15 cellular contexts compared by ENCODE assay signal in genomic region chr1:1217621-1218523, GRCh38. TPM values are rescaled to one million over a fixed set of nuclear protein-coding genes. Genes with fewer than 3 reads are reported as not detected.
DNase-seq lines count a peak whose midpoint lies in the region; ATAC-seq, FAIRE-seq and TF ChIP-seq lines count a peak whose summit lies in the region.
"Had no signal": no experiment of that assay in that cellular context is flagged by ENCODE, and none has a peak within 500 bp of the region (broad histone marks: within the 10 kb centered on the region; RNA-seq: fewer than 3 reads in every experiment).

No MANE protein-coding gene starts in this region.

- no peak overlapping the region for H2BK15ac ChIP-seq in mesendoderm (replicated peaks; ENCODE audit: low read depth)

- H3K4me2 ChIP-seq in K562 (ENCODE audit: insufficient read depth, low read length): no peak overlapping the region
- H3K4me2 ChIP-seq in mesendoderm (ENCODE audit: low read length): no peak overlapping the region
- H3K4me2 ChIP-seq: A549 had no signal

- H3K18ac ChIP-seq in mesendoderm (ENCODE audit: low read length): no peak overlapping the region

- CTCF ChIA-PET in K562 (lab: Yijun Ruan, JAX; ENCODE audit: low intra/inter-chr PET ratio): no interaction called here

- no peak overlapping the region for H3K27ac ChIP-seq in K562 (ENCODE audit: extremely low read depth, low read depth, low read length)
- H3K27ac ChIP-seq in mesendoderm (ENCODE audit: low read depth, low read length): no peak overlapping the region
- H3K27ac ChIP-seq: A549, ovary had no signal

- H3K79me1 ChIP-seq in mesendoderm (ENCODE audit: low read length): no peaks in the 10 kb centered on the region

- no TSS peak for BruUV-seq in K562 (replicated peaks; lab: Mats Ljungman, UMichigan)

- H2AFZ ChIP-seq in K562 (ENCODE audit: low read depth, low read length): no peak overlapping the region

- H3K4me3 ChIP-seq in K562: no peak overlapping the region
- no peak overlapping the region for H3K4me3 ChIP-seq in mesendoderm (ENCODE audit: low read length)
- H3K4me3 ChIP-seq: A549, ovary had no signal

- 0 out of 3 replicates have a peak, but pooled peaks cover under 1% of the 10 kb centered on the region for H3K79me2 ChIP-seq in K562 (ENCODE audit: control insufficient read depth, insufficient read depth, low read length)
- no peaks in the 10 kb centered on the region for H3K79me2 ChIP-seq in mesendoderm (ENCODE audit: control insufficient read depth, insufficient read depth, low read length)

- no peaks in the 10 kb centered on the region for H3K27me3 ChIP-seq in K562 (ENCODE audit: control insufficient read depth in 2 of 2, insufficient read depth in 2 of 2, low read length in 2 of 2)
- H3K27me3 ChIP-seq in mesendoderm (ENCODE audit: insufficient read depth, low read length, poor library complexity): no peaks in the 10 kb centered on the region
- H3K27me3 ChIP-seq: ovary had no signal

- TF ChIP-seq RAD21 in K562 (CRISPR knock-in tag; conservative IDR thresholded peaks at IDR 0.05 in 1 of 2, IDR thresholded peaks at IDR 0.05 in 1 of 2): no peak

- TF ChIP-seq CTCF in K562 (IDR thresholded peaks at IDR 0.05 in 2 of 3, conservative IDR thresholded peaks at IDR 0.05 in 1 of 3; ENCODE audit: insufficient read depth in 2 of 3, low read depth in 1 of 3, low read length in 3 of 3): no peak

- H3K23ac ChIP-seq in mesendoderm (ENCODE audit: low read length): no peak overlapping the region

- H2BK5ac ChIP-seq in mesendoderm (ENCODE audit: low read length): no peak overlapping the region

- H4K5ac ChIP-seq in mesendoderm (ENCODE audit: low read length): no peak overlapping the region

- H3K9ac ChIP-seq in K562 (ENCODE audit: insufficient read depth in 1 of 2, low read depth in 2 of 2, low read length in 2 of 2): peak overlapping the region in 1 of 2 experiments; percentile 20; a peak in 1 of 4 replicates
- H3K9ac ChIP-seq in mesendoderm (ENCODE audit: low read length): no peak overlapping the region

- no peak overlapping the region for H2BK120ac ChIP-seq in mesendoderm (ENCODE audit: low read depth, low read length)

- peaks cover 72% of the 10 kb centered on the region; the same call in 2 of the 3 replicates for H3K36me3 ChIP-seq in K562 (ENCODE audit: control insufficient read depth, insufficient read depth, low read length)
- peaks cover 2% of the 10 kb centered on the region for H3K36me3 ChIP-seq in mesendoderm (ENCODE audit: control insufficient read depth, insufficient read depth, low read length)
- H3K36me3 ChIP-seq: ovary had no signal

- no peak for TF ChIP-seq POLR2A in K562 (conservative IDR thresholded peaks at IDR 0.05)

- H3K56ac ChIP-seq in mesendoderm (ENCODE audit: low read length): no peak overlapping the region

- in situ Hi-C loops in K562 (cut with MboI): no loop called here

- WGBS in K562 (ENCODE audit: insufficient coverage, low coverage, missing lambda C conversion rate): 96% methylated on average over 38 of the region's 52 CpGs
- no CpG with 5 or more reads among the region's 52 CpGs for WGBS in mesendoderm (ENCODE audit: extremely low coverage, insufficient coverage, low lambda C conversion rate)

- no peak overlapping the region for H2AK5ac ChIP-seq in mesendoderm (ENCODE audit: low read length)

- no peak overlapping the region for H3K4ac ChIP-seq in mesendoderm (ENCODE audit: low read depth, low read length)

- no peak for TF ChIP-seq EP300 in K562 (IDR thresholded peaks at IDR 0.05; ENCODE audit: low read length)

- H4K8ac ChIP-seq in mesendoderm (ENCODE audit: low read depth, low read length): no peak overlapping the region

- H4K20me1 ChIP-seq in K562 (replicated peaks; ENCODE audit: control insufficient read depth, insufficient read depth, low read length): peaks cover 2% of the 10 kb centered on the region; the same call in 1 of the 2 replicates

- DNase-seq in NCI-H2171 treated with DMSO at 0.1 percent for 48 hours (lab: John Stamatoyannopoulos, UW) (peak; percentile 40), NCI-H2171 (lab: John Stamatoyannopoulos, UW) (no peak), LoVo (ENCODE audit: low spot score) (peak; percentile 77), K562 (ENCODE audit: extremely low read depth in 1 of 4, low spot score in 3 of 4) (no peak), mesendoderm (peak; percentile 41), KG1 (lab: John Stamatoyannopoulos, UW) (no peak), AG08396 (ENCODE audit: low spot score) (no peak)
- DNase-seq: activated gamma-delta T cell treated with Interleukin-2 at 50 U/mL for 16 hours, GF-D8, H7, NCI-H1048, ovary had no signal

- H3K4me1 ChIP-seq in K562 (replicated peaks in 1 of 2; ENCODE audit: control insufficient read depth in 2 of 2, insufficient read depth in 2 of 2, low read length in 2 of 2) (peaks cover 0 to 74% of the 10 kb centered on the region in 2 experiments; a peak in 2 of 5 replicates), mesendoderm (ENCODE audit: control insufficient read depth, low read depth, low read length) (no peaks in the 10 kb centered on the region)
- H3K4me1 ChIP-seq: A549 had no signal

- no peak for ATAC-seq in K562
- ATAC-seq in HG03521 (IDR thresholded peaks at IDR 0.05; ENCODE audit: unreplicated experiment): no peak
- ATAC-seq: A549 had no signal

- no peak for FAIRE-seq in K562 (lab: Jason Lieb, UNC)
- FAIRE-seq: A549, islet of Langerhans had no signal

- intact Hi-C loops in K562 (cut with micrococcal nuclease): no loop called here

- no peaks in the 10 kb centered on the region for H3K9me3 ChIP-seq in K562 (replicated peaks; ENCODE audit: control insufficient read depth, insufficient read depth, low read depth, low read length)
- H3K9me3 ChIP-seq: A549, ovary had no signal

- POLR2A ChIA-PET in K562 (lab: Yijun Ruan, JAX): interaction anchor here (0.6 to 2.4 kb wide), 2 partner anchors 12 to 13 kb away, joined by 3 to 12 read pairs; partner anchors contain the start of genes B3GALT6 and SDF4

- H3K9me1 ChIP-seq in K562 (ENCODE audit: control insufficient read depth, insufficient read depth, low read length): no peaks in the 10 kb centered on the region

RNA-seq across cellular contexts. Expression of gene TNFRSF4, which starts 3.9 kb away (rescaled TPM):
- 0.44 TPM in 1 of 2 replicates, not detected in the other for total RNA-seq in K562 (2011; cell fraction: chromatin; rRNA removed; ENCODE audit: low replicate concordance)
- total RNA-seq in K562 (2011; cell fraction: nucleolus; rRNA removed): 0.66 and 1.7 TPM in 2 replicates
- total RNA-seq in K562 (2011; cell fraction: nucleoplasm; rRNA removed): not detected in 2 replicates
- total RNA-seq in K562 (2014; rRNA removed) (0.23 TPM in 1 of 2 replicates, not detected in the other), K562 (2014; rRNA removed; fragmentation: Illumina TruSeq; extraction: Trizol) (not detected in 2 replicates), K562 (2015; rRNA removed; fragmentation: Illumina TruSeq; extraction: Trizol) (0.07 TPM in 1 of 2 replicates, not detected in the other), K562 (2021) (0.44 and 0.47 TPM in 2 replicates)
- polyA plus RNA-seq in K562 (2011; rRNA removed) (0.08 TPM in 1 of 2 replicates, not detected in the other), K562 (2014; fragmentation: Illumina TruSeq; extraction: Trizol) (not detected in 2 replicates), K562 (2014; fragmentation: Nextera tagmentation; extraction: Ambion mirVana) (not detected), K562 (2014; rRNA removed) (0.16 TPM in 1 of 2 replicates, not detected in the other)
- polyA plus RNA-seq in K562 (2011; cell fraction: cytosol; rRNA removed): 0.19 and 0.39 TPM in 2 replicates
- 0.74 and 1.3 TPM in 2 replicates for polyA plus RNA-seq in K562 (2011; cell fraction: nucleus; rRNA removed)
- polyA plus RNA-seq in K562 (2012): 0.65 TPM in 1 of 2 replicates, not detected in the other
- not detected in 2 replicates for polyA minus RNA-seq in K562 (2011; rRNA and poly(A)+ RNA removed)
- not detected in 2 replicates for polyA minus RNA-seq in K562 (2011; cell fraction: cytosol; rRNA and poly(A)+ RNA removed)
- polyA minus RNA-seq in K562 (2011; cell fraction: nucleus; rRNA and poly(A)+ RNA removed): 0.22 and 0.27 TPM in 2 replicates
- 0.04 TPM for polyA plus RNA-seq in mesendoderm (2013, experiment 1 of 2)
- not detected for polyA plus RNA-seq in mesendoderm (2013, experiment 2 of 2)
- polyA plus RNA-seq: A549 had no signal

RNA-seq across cellular contexts. Expression of gene TNFRSF18, which starts 11.5 kb away (rescaled TPM):
- total RNA-seq in K562 (2011; cell fraction: chromatin; rRNA removed; ENCODE audit: low replicate concordance): not detected in 2 replicates
- 0.50 TPM in 1 of 2 replicates, not detected in the other for total RNA-seq in K562 (2011; cell fraction: nucleolus; rRNA removed)
- not detected in 2 replicates for total RNA-seq in K562 (2011; cell fraction: nucleoplasm; rRNA removed)
- total RNA-seq in K562 (2014; rRNA removed) (not detected in 2 replicates), K562 (2014; rRNA removed; fragmentation: Illumina TruSeq; extraction: Trizol) (not detected in 2 replicates), K562 (2015; rRNA removed; fragmentation: Illumina TruSeq; extraction: Trizol) (not detected in 2 replicates), K562 (2021) (0.27 TPM in 1 of 2 replicates, not detected in the other)
- polyA plus RNA-seq in K562 (2011; rRNA removed) (not detected in 2 replicates), K562 (2014; fragmentation: Illumina TruSeq; extraction: Trizol) (not detected in 2 replicates), K562 (2014; fragmentation: Nextera tagmentation; extraction: Ambion mirVana) (not detected), K562 (2014; rRNA removed) (0.24 TPM in 1 of 2 replicates, not detected in the other)
- polyA plus RNA-seq in K562 (2011; cell fraction: cytosol; rRNA removed): not detected in 2 replicates
- 0.25 and 0.26 TPM in 2 replicates for polyA plus RNA-seq in K562 (2011; cell fraction: nucleus; rRNA removed)
- polyA plus RNA-seq in K562 (2012): 0.19 TPM in 1 of 2 replicates, not detected in the other
- polyA minus RNA-seq in K562 (2011; rRNA and poly(A)+ RNA removed): not detected in 2 replicates
- not detected in 2 replicates for polyA minus RNA-seq in K562 (2011; cell fraction: cytosol; rRNA and poly(A)+ RNA removed)
- polyA minus RNA-seq in K562 (2011; cell fraction: nucleus; rRNA and poly(A)+ RNA removed): not detected in 2 replicates
- polyA plus RNA-seq in mesendoderm (2013, experiment 1 of 2): 0.15 TPM
- polyA plus RNA-seq in mesendoderm (2013, experiment 2 of 2): 0.08 TPM
- total RNA-seq: H7 had no signal
- polyA plus RNA-seq: A549 had no signal

RNA-seq across cellular contexts. Expression of gene SDF4, which starts 13.9 kb away (rescaled TPM):
- total RNA-seq in K562 (2011; cell fraction: chromatin; rRNA removed; ENCODE audit: low replicate concordance): 114 and 239 TPM in 2 replicates
- 360 and 385 TPM in 2 replicates for total RNA-seq in K562 (2011; cell fraction: nucleolus; rRNA removed)
- 146 and 213 TPM in 2 replicates for total RNA-seq in K562 (2011; cell fraction: nucleoplasm; rRNA removed)
- 82.6 and 118 TPM in 2 replicates for total RNA-seq in K562 (2014; rRNA removed)
- 18.1 and 30.3 TPM in 2 replicates for total RNA-seq in K562 (2014; rRNA removed; fragmentation: Illumina TruSeq; extraction: Trizol)
- total RNA-seq in K562 (2015; rRNA removed; fragmentation: Illumina TruSeq; extraction: Trizol): 62.2 and 65.2 TPM in 2 replicates
- total RNA-seq in K562 (2021): 152 and 160 TPM in 2 replicates
- 43.8 and 77.2 TPM in 2 replicates for polyA plus RNA-seq in K562 (2011; rRNA removed)
- 44.3 and 73.9 TPM in 2 replicates for polyA plus RNA-seq in K562 (2011; cell fraction: cytosol; rRNA removed)
- polyA plus RNA-seq in K562 (2011; cell fraction: nucleus; rRNA removed): 122 and 161 TPM in 2 replicates
- polyA plus RNA-seq in K562 (2012): 112 and 208 TPM in 2 replicates
- polyA plus RNA-seq in K562 (2014; fragmentation: Illumina TruSeq; extraction: Trizol): 66.0 and 88.1 TPM in 2 replicates
- polyA plus RNA-seq in K562 (2014; fragmentation: Nextera tagmentation; extraction: Ambion mirVana): 1 to 10 TPM in 1 of 2 experiments, under 1 TPM in 1; 0.35 to 4.9 TPM
- polyA plus RNA-seq in K562 (2014; rRNA removed): 93.4 and 101 TPM in 2 replicates
- 59.1 and 63.4 TPM in 2 replicates for polyA minus RNA-seq in K562 (2011; rRNA and poly(A)+ RNA removed)
- polyA minus RNA-seq in K562 (2011; cell fraction: cytosol; rRNA and poly(A)+ RNA removed): 37.0 and 61.3 TPM in 2 replicates
- polyA minus RNA-seq in K562 (2011; cell fraction: nucleus; rRNA and poly(A)+ RNA removed): 48.9 and 83.4 TPM in 2 replicates
- polyA plus RNA-seq in mesendoderm (2013, experiment 1 of 2): 63.5 TPM
- polyA plus RNA-seq in mesendoderm (2013, experiment 2 of 2): 65.5 TPM

RNA-seq across cellular contexts. Expression of gene B3GALT6, which starts 14.2 kb away (rescaled TPM):
- 17.5 and 35.5 TPM in 2 replicates for total RNA-seq in K562 (2011; cell fraction: chromatin; rRNA removed; ENCODE audit: low replicate concordance)
- 36.8 and 43.7 TPM in 2 replicates for total RNA-seq in K562 (2011; cell fraction: nucleolus; rRNA removed)
- total RNA-seq in K562 (2011; cell fraction: nucleoplasm; rRNA removed): 21.1 and 24.3 TPM in 2 replicates
- total RNA-seq in K562 (2014; rRNA removed) (29.8 and 33.0 TPM in 2 replicates), K562 (2014; rRNA removed; fragmentation: Illumina TruSeq; extraction: Trizol) (6.8 and 9.0 TPM in 2 replicates), K562 (2015; rRNA removed; fragmentation: Illumina TruSeq; extraction: Trizol) (12.8 and 13.9 TPM in 2 replicates), K562 (2021) (27.9 and 28.1 TPM in 2 replicates)
- polyA plus RNA-seq in K562 (2011; rRNA removed) (5.6 and 7.8 TPM in 2 replicates), K562 (2014; fragmentation: Illumina TruSeq; extraction: Trizol) (8.4 and 9.9 TPM in 2 replicates), K562 (2014; fragmentation: Nextera tagmentation; extraction: Ambion mirVana) (1 to 10 TPM in 1 of 2 experiments, under 1 TPM in 1; 0.68 to 1.0 TPM), K562 (2014; rRNA removed) (15.8 and 17.2 TPM in 2 replicates)
- polyA plus RNA-seq in K562 (2011; cell fraction: cytosol; rRNA removed): 10.2 and 34.2 TPM in 2 replicates
- polyA plus RNA-seq in K562 (2011; cell fraction: nucleus; rRNA removed): 7.7 and 12.7 TPM in 2 replicates
- 13.9 and 16.7 TPM in 2 replicates for polyA plus RNA-seq in K562 (2012)
- 6.9 and 10.1 TPM in 2 replicates for polyA minus RNA-seq in K562 (2011; rRNA and poly(A)+ RNA removed)
- polyA minus RNA-seq in K562 (2011; cell fraction: cytosol; rRNA and poly(A)+ RNA removed): 9.6 and 12.9 TPM in 2 replicates
- polyA minus RNA-seq in K562 (2011; cell fraction: nucleus; rRNA and poly(A)+ RNA removed): 23.0 and 24.2 TPM in 2 replicates
- polyA plus RNA-seq in mesendoderm (2013, experiment 1 of 2): 15.5 TPM
- polyA plus RNA-seq in mesendoderm (2013, experiment 2 of 2): 14.8 TPM

RNA-seq across cellular contexts. Expression of gene C1QTNF12, which starts 28.6 kb away (rescaled TPM):
- total RNA-seq in K562 (2011; cell fraction: chromatin; rRNA removed; ENCODE audit: low replicate concordance): 2.5 and 12.6 TPM in 2 replicates
- total RNA-seq in K562 (2011; cell fraction: nucleolus; rRNA removed): 9.5 and 10.8 TPM in 2 replicates
- 4.3 and 7.0 TPM in 2 replicates for total RNA-seq in K562 (2011; cell fraction: nucleoplasm; rRNA removed)
- total RNA-seq in K562 (2014; rRNA removed) (1.3 and 1.6 TPM in 2 replicates), K562 (2014; rRNA removed; fragmentation: Illumina TruSeq; extraction: Trizol) (not detected in 2 replicates), K562 (2015; rRNA removed; fragmentation: Illumina TruSeq; extraction: Trizol) (0.58 and 0.75 TPM in 2 replicates), K562 (2021) (2.2 and 3.7 TPM in 2 replicates)
- polyA plus RNA-seq in K562 (2011; rRNA removed) (0.43 and 1.1 TPM in 2 replicates), K562 (2014; fragmentation: Illumina TruSeq; extraction: Trizol) (1.1 TPM in 1 of 2 replicates, not detected in the other), K562 (2014; fragmentation: Nextera tagmentation; extraction: Ambion mirVana) (under 1 TPM in 1 of 2 experiments, not detected in 1; 0.11 TPM), K562 (2014; rRNA removed) (1.3 and 4.3 TPM in 2 replicates)
- 0.50 and 1.2 TPM in 2 replicates for polyA plus RNA-seq in K562 (2011; cell fraction: cytosol; rRNA removed)
- 18.7 and 21.7 TPM in 2 replicates for polyA plus RNA-seq in K562 (2011; cell fraction: nucleus; rRNA removed)
- polyA plus RNA-seq in K562 (2012): 1.6 and 4.8 TPM in 2 replicates
- not detected in 2 replicates for polyA minus RNA-seq in K562 (2011; rRNA and poly(A)+ RNA removed)
- not detected in 2 replicates for polyA minus RNA-seq in K562 (2011; cell fraction: cytosol; rRNA and poly(A)+ RNA removed)
- 1.1 and 1.8 TPM in 2 replicates for polyA minus RNA-seq in K562 (2011; cell fraction: nucleus; rRNA and poly(A)+ RNA removed)
- 1.9 TPM for polyA plus RNA-seq in mesendoderm (2013, experiment 1 of 2)
- 1.6 TPM for polyA plus RNA-seq in mesendoderm (2013, experiment 2 of 2)

Comparison
In these comparisons a context has a peak if more than half of its experiments do, and no peak if none do; other contexts are left out.
1. DNase-seq: peak in NCI-H2171 treated with DMSO at 0.1 percent for 48 hours (single experiment), LoVo (single experiment) and mesendoderm (single experiment); none in NCI-H2171 (single experiment), K562 (0 of 4), KG1 (single experiment) and AG08396 (single experiment).